Comparison of ENCODE assay signal across 10 cellular contexts in genomic region chr16:53510704-53511070, GRCh38. TPM values are rescaled to one million over a fixed set of nuclear protein-coding genes. Genes with fewer than 3 reads are reported as not detected.
DNase-seq lines count a peak whose midpoint lies in the region; ATAC-seq and TF ChIP-seq lines count a peak whose summit lies in the region.
"Had no signal": no experiment of that assay in that cellular context is flagged by ENCODE, and none has a peak within 500 bp of the region (broad histone marks: within the 10 kb centered on the region; RNA-seq: fewer than 3 reads in every experiment).

No MANE protein-coding gene starts in this region.

- no peaks in the 10 kb centered on the region for H3K9me3 ChIP-seq in stomach
- H3K9me3 ChIP-seq: sigmoid colon had no signal

- no peaks in the 10 kb centered on the region for H3K27me3 ChIP-seq in stomach
- H3K27me3 ChIP-seq: sigmoid colon had no signal

- peak overlapping the region in 4 of 5 donors; percentile 67 to 77 (median 74) for H3K4me3 Mint-ChIP-seq in immature natural killer cell

- TF ChIP-seq EP300 in stomach (IDR thresholded peaks at IDR 0.05): no peak

- WGBS in stomach, 5 donors: 28 to 50% (median 35%) methylated on average over 2 of the region's 2 CpGs

- intact Hi-C loops in stomach (cut with DNase I; ENCODE audit: low total_unique reads): no loop called here

- peaks cover 0 to 7% (median 1%) of the 10 kb centered on the region in 3 donors for H3K27me3 Mint-ChIP-seq in immature natural killer cell (ENCODE audit: low read depth in 3 of 3)
- H3K27me3 Mint-ChIP-seq: T-cell had no signal

- peak overlapping the region; percentile 11 to 88 (median 54) for H3K27ac Mint-ChIP-seq in immature natural killer cell
- H3K27ac Mint-ChIP-seq: T-cell had no signal

- peak overlapping the region in 3 of 5 donors; percentile 20 to 65 (median 64) for H3K27ac ChIP-seq in stomach

- TF ChIP-seq POLR2A in stomach (IDR thresholded peaks at IDR 0.05): no peak

- peaks cover 56 to 61% of the 10 kb centered on the region in 2 donors for H3K4me1 Mint-ChIP-seq in immature natural killer cell

- TF ChIP-seq CTCF in stomach (IDR thresholded peaks at IDR 0.05): no peak

- no peaks in the 10 kb centered on the region for H3K9me3 Mint-ChIP-seq in immature natural killer cell
- H3K9me3 Mint-ChIP-seq: T-cell had no signal

- H3K4me3 ChIP-seq in stomach: no peak overlapping the region
- H3K4me3 ChIP-seq: sigmoid colon had no signal

- H3K4me1 ChIP-seq in stomach: peaks cover 0 to 24% (median 20%) of the 10 kb centered on the region in 4 donors

- H3K36me3 Mint-ChIP-seq in immature natural killer cell: peaks cover 0 to 8% (median 0%) of the 10 kb centered on the region in 3 donors
- H3K36me3 Mint-ChIP-seq: T-cell had no signal

- DNase-seq in activated effector memory CD4-positive, alpha-beta T cell treated with anti-CD3 and anti-CD28 coated beads, Interleukin-2, amount 50 U/mL, for 16 hours: peak; percentile 12
- no peak for DNase-seq in activated effector memory CD4-positive, alpha-beta T cell treated with Interleukin-2 at 50 U/mL for 16 hours
- no peak for DNase-seq in immature natural killer cell
- DNase-seq in stomach: no peak
- DNase-seq in KG1 (lab: John Stamatoyannopoulos, UW): no peak

- ATAC-seq in SK-N-SH treated with all-trans-retinoic acid at 6 μM for 48 hours: peak; percentile 48
- ATAC-seq in HG03108 (IDR thresholded peaks at IDR 0.05; ENCODE audit: unreplicated experiment): no peak
- no peak for ATAC-seq in HG03565 (IDR thresholded peaks at IDR 0.05; ENCODE audit: unreplicated experiment)

- H3K36me3 ChIP-seq in stomach: no peaks in the 10 kb centered on the region
- H3K36me3 ChIP-seq: sigmoid colon had no signal

TF ChIP-seq in SK-N-SH treated with all-trans-retinoic acid at 6 μM for 48 hours, 23 proteins besides CTCF, POLR2A, EP300 and RAD21:
- TF ChIP-seq ZFP3 (CRISPR knock-in tag; IDR thresholded peaks at IDR 0.05) (no peak), ESRRG (CRISPR knock-in tag; IDR thresholded peaks at IDR 0.05) (no peak), PPARA (CRISPR knock-in tag; IDR thresholded peaks at IDR 0.05; ENCODE audit: borderline replicate concordance) (no peak), SNAI2 (CRISPR knock-in tag; IDR thresholded peaks at IDR 0.05) (no peak), POU6F1 (CRISPR knock-in tag; IDR thresholded peaks at IDR 0.05; ENCODE audit: borderline replicate concordance, low read depth) (no peak), ARNTL (CRISPR knock-in tag; IDR thresholded peaks at IDR 0.05; ENCODE audit: borderline replicate concordance, low read depth) (no peak), ZNF70 (CRISPR knock-in tag; IDR thresholded peaks at IDR 0.05) (no peak), TCF4 (CRISPR knock-in tag; IDR thresholded peaks at IDR 0.05; ENCODE audit: borderline replicate concordance) (no peak), ISL1 (CRISPR knock-in tag; IDR thresholded peaks at IDR 0.05) (no peak), CREB5 (CRISPR knock-in tag; IDR thresholded peaks at IDR 0.05; ENCODE audit: low read depth) (no peak), BACH2 (CRISPR knock-in tag; IDR thresholded peaks at IDR 0.05; ENCODE audit: borderline replicate concordance) (no peak), OSR1 (CRISPR knock-in tag; IDR thresholded peaks at IDR 0.05) (no peak)
- TF ChIP-seq, protein P1, sequence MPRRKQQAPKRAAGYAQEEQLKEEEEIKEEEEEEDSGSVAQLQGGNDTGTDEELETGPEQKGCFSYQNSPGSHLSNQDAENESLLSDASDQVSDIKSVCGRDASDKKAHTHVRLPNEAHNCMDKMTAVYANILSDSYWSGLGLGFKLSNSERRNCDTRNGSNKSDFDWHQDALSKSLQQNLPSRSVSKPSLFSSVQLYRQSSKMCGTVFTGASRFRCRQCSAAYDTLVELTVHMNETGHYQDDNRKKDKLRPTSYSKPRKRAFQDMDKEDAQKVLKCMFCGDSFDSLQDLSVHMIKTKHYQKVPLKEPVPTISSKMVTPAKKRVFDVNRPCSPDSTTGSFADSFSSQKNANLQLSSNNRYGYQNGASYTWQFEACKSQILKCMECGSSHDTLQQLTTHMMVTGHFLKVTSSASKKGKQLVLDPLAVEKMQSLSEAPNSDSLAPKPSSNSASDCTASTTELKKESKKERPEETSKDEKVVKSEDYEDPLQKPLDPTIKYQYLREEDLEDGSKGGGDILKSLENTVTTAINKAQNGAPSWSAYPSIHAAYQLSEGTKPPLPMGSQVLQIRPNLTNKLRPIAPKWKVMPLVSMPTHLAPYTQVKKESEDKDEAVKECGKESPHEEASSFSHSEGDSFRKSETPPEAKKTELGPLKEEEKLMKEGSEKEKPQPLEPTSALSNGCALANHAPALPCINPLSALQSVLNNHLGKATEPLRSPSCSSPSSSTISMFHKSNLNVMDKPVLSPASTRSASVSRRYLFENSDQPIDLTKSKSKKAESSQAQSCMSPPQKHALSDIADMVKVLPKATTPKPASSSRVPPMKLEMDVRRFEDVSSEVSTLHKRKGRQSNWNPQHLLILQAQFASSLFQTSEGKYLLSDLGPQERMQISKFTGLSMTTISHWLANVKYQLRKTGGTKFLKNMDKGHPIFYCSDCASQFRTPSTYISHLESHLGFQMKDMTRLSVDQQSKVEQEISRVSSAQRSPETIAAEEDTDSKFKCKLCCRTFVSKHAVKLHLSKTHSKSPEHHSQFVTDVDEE (CRISPR knock-in tag; IDR thresholded peaks at IDR 0.05): no peak

RNA-seq across cellular contexts. Expression of gene AKTIP, which starts 7.7 kb away (rescaled TPM):
- polyA plus RNA-seq in immature natural killer cell: 10 to 100 TPM; 23.3 to 32.0 (median 30.9) TPM
- total RNA-seq in stomach: 10 to 100 TPM; 15.2 to 34.9 (median 22.7) TPM
- 10 to 100 TPM; 12.5 to 16.3 (median 13.8) TPM for polyA plus RNA-seq in stomach
